Comparison of ENCODE assay signal across 28 cellular contexts in genomic region chr7:50769160-50769484, GRCh38.
"Had no signal": no experiment of that assay in that cellular context is flagged by ENCODE, and none has a peak within 500 bp of the region (broad histone marks: within the 10 kb centered on the region; RNA-seq: fewer than 3 reads in every experiment).

No MANE protein-coding gene starts in this region.

- H3K36me3 ChIP-seq: ovary, right lobe of liver, uterus had no signal

- H3K4me3 Mint-ChIP-seq: activated CD8-positive, alpha-beta T cell treated with anti-CD3 and anti-CD28 coated beads for 36 hours; activated naive CD4-positive, alpha-beta T cell treated with anti-CD3 and anti-CD28 coated beads, Interleukin-2, amount 50 U/mL, for 24 hours; activated naive CD8-positive, alpha-beta T cell treated with anti-CD3 and anti-CD28 coated beads, Interleukin-2, amount 50 U/mL, for 24 hours; activated T-cell treated with anti-CD3 and anti-CD28 coated beads, Interleukin-2, amount 50 U/mL, for 4 hours; activated T-helper 17 cell treated with anti-CD3 and anti-CD28 coated beads, Interleukin-2, amount 50 U/mL, for 72 hours; nephron; stimulated activated effector memory CD8-positive, alpha-beta T cell treated with anti-CD3 and anti-CD28 coated beads, Interleukin-12 subunit alpha, Interleukin-12 subunit beta, amount 100 ng/mL, for 72 hours; stimulated activated naive CD8-positive, alpha-beta T cell treated with anti-CD3 and anti-CD28 coated beads, Interleukin-15, Interleukin-2, amounts not matched to agents 100 ng/mL and 50 ng/mL, for 24 hours; type B pancreatic cell had no signal

- H3K36me3 Mint-ChIP-seq: activated naive CD4-positive, alpha-beta T cell treated with anti-CD3 and anti-CD28 coated beads, Interleukin-2, amount 50 U/mL, for 24 hours; stimulated activated effector memory CD8-positive, alpha-beta T cell treated with anti-CD3 and anti-CD28 coated beads, Interleukin-12 subunit alpha, Interleukin-12 subunit beta, amount 100 ng/mL, for 72 hours had no signal

- ATAC-seq: activated CD8-positive, alpha-beta T cell treated with anti-CD3 and anti-CD28 coated beads for 36 hours; activated naive CD8-positive, alpha-beta T cell treated with anti-CD3 and anti-CD28 coated beads, Interleukin-2, amount 50 U/mL, for 24 hours; activated T-cell treated with anti-CD3 and anti-CD28 coated beads, Interleukin-2, amount 50 U/mL, for 4 hours; activated T-helper 17 cell treated with anti-CD3 and anti-CD28 coated beads, Interleukin-2, amount 50 U/mL, for 72 hours; foreskin keratinocyte; left cardiac atrium; left ventricle myocardium superior; mucosa of descending colon; right lobe of liver had no signal

- H3K4me3 ChIP-seq: esophagus muscularis mucosa, heart right ventricle, mucosa of descending colon, ovary, right lobe of liver, uterus had no signal

- H3K9me3 Mint-ChIP-seq: activated naive CD4-positive, alpha-beta T cell treated with anti-CD3 and anti-CD28 coated beads, Interleukin-2, amount 50 U/mL, for 24 hours; stimulated activated effector memory CD8-positive, alpha-beta T cell treated with anti-CD3 and anti-CD28 coated beads, Interleukin-12 subunit alpha, Interleukin-12 subunit beta, amount 100 ng/mL, for 72 hours had no signal

- H3K4me1 ChIP-seq: foreskin keratinocyte, uterus had no signal

- H3K27me3 ChIP-seq: esophagus muscularis mucosa, foreskin keratinocyte, heart right ventricle, ovary, right lobe of liver, uterus had no signal

- H3K9me3 ChIP-seq: esophagus muscularis mucosa, mucosa of descending colon, ovary, right lobe of liver, uterus had no signal

- H3K27ac ChIP-seq: esophagus muscularis mucosa, foreskin keratinocyte, heart right ventricle, ovary, right lobe of liver, uterus had no signal

- H3K4me1 Mint-ChIP-seq: activated naive CD4-positive, alpha-beta T cell treated with anti-CD3 and anti-CD28 coated beads, Interleukin-2, amount 50 U/mL, for 24 hours; activated T-helper 17 cell treated with anti-CD3 and anti-CD28 coated beads, Interleukin-2, amount 50 U/mL, for 72 hours; stimulated activated effector memory CD8-positive, alpha-beta T cell treated with anti-CD3 and anti-CD28 coated beads, Interleukin-12 subunit alpha, Interleukin-12 subunit beta, amount 100 ng/mL, for 72 hours had no signal

- DNase-seq: activated CD4-positive, alpha-beta T cell treated with anti-CD3 and anti-CD28 coated beads for 1 hour; activated CD4-positive, alpha-beta T cell treated with anti-CD3 and anti-CD28 coated beads, Interleukin-2, amount 50 U/mL, for 1 hour; activated CD8-positive, alpha-beta T cell treated with anti-CD3 and anti-CD28 coated beads for 36 hours; activated gamma-delta T cell treated with Interleukin-2 at 50 U/mL for 16 hours; activated naive CD8-positive, alpha-beta T cell treated with anti-CD3 and anti-CD28 coated beads, Interleukin-2, amount 50 U/mL, for 24 hours; activated T-cell treated with anti-CD3 and anti-CD28 coated beads, Interleukin-2, amount 50 U/mL, for 4 hours; amygdala; dermis blood vessel endothelial cell; effector CD4-positive, alpha-beta T cell; foreskin keratinocyte; heart right ventricle; left cardiac atrium; left ventricle myocardium superior; mucosa of descending colon; ovary; right lobe of liver; stimulated activated CD4-positive, alpha-beta T cell treated with anti-CD3 and anti-CD28 coated beads, Interleukin-12 subunit alpha, Interleukin-12 subunit beta, amount 100 ng/mL, for 4 hours; stimulated activated CD4-positive, alpha-beta T cell treated with anti-CD3 and anti-CD28 coated beads, Interleukin-4, amount 100 ng/mL, for 24 hours; T-helper 2 cell; uterus had no signal

- H3K27me3 Mint-ChIP-seq: activated CD8-positive, alpha-beta T cell treated with anti-CD3 and anti-CD28 coated beads for 36 hours; activated naive CD4-positive, alpha-beta T cell treated with anti-CD3 and anti-CD28 coated beads, Interleukin-2, amount 50 U/mL, for 24 hours; activated naive CD8-positive, alpha-beta T cell treated with anti-CD3 and anti-CD28 coated beads, Interleukin-2, amount 50 U/mL, for 24 hours; activated T-helper 17 cell treated with anti-CD3 and anti-CD28 coated beads, Interleukin-2, amount 50 U/mL, for 72 hours; progenitor cell of endocrine pancreas; stimulated activated naive CD8-positive, alpha-beta T cell treated with anti-CD3 and anti-CD28 coated beads, Interleukin-15, Interleukin-2, amounts not matched to agents 100 ng/mL and 50 ng/mL, for 24 hours; type B pancreatic cell had no signal

- H3K27ac Mint-ChIP-seq: activated CD8-positive, alpha-beta T cell treated with anti-CD3 and anti-CD28 coated beads for 36 hours; activated naive CD4-positive, alpha-beta T cell treated with anti-CD3 and anti-CD28 coated beads, Interleukin-2, amount 50 U/mL, for 24 hours; activated naive CD8-positive, alpha-beta T cell treated with anti-CD3 and anti-CD28 coated beads, Interleukin-2, amount 50 U/mL, for 24 hours; activated T-helper 17 cell treated with anti-CD3 and anti-CD28 coated beads, Interleukin-2, amount 50 U/mL, for 72 hours; nephron; progenitor cell of endocrine pancreas; stimulated activated effector memory CD8-positive, alpha-beta T cell treated with anti-CD3 and anti-CD28 coated beads, Interleukin-12 subunit alpha, Interleukin-12 subunit beta, amount 100 ng/mL, for 72 hours; stimulated activated naive CD8-positive, alpha-beta T cell treated with anti-CD3 and anti-CD28 coated beads, Interleukin-15, Interleukin-2, amounts not matched to agents 100 ng/mL and 50 ng/mL, for 24 hours; type B pancreatic cell had no signal
